ENCODE assay signal across 21 cellular contexts in the genomic region with DNA sequence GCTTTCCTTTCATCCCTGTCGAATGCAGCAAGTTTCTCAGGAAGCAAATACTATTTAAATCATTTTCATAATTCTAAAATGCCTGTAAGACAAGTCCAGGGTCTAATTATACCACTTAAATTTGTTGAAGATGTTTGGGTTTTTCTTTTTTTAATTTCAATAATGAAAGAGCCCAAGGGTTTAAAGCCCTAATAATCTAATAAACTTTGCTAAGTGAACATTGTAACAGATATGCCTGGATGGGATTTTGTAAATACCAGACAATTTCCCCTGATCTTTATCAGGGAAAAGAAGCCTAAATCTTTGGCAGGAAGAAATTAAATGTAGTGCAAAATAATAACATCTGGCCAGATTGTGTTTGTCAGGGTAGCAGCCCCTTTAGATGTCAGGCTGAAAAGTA. TPM values are rescaled to one million over a fixed set of nuclear protein-coding genes. Genes with fewer than 3 reads are reported as not detected.
DNase-seq lines count a peak whose midpoint lies in the region; FAIRE-seq lines count a peak whose summit lies in the region.
"Had no signal": no experiment of that assay in that cellular context is flagged by ENCODE, and none has a peak within 500 bp of the region (broad histone marks: within the 10 kb centered on the region; RNA-seq: fewer than 3 reads in every experiment).

No MANE protein-coding gene starts in this region.

- peak; percentile 43 for FAIRE-seq in endometrium (lab: Jason Lieb, UNC)
- FAIRE-seq: GM12878 had no signal

- no peak overlapping the region for H3K4me3 ChIP-seq in SJCRH30
- H3K4me3 ChIP-seq: GM12878, GM23248, HAP-1 had no signal

- peaks cover 10% of the 10 kb centered on the region; the same call in 1 of the 2 replicates for H3K4me1 ChIP-seq in SJCRH30
- H3K4me1 ChIP-seq: BE2C had no signal

- DNase-seq in NCI-H82 (lab: John Stamatoyannopoulos, UW) (peak; percentile 30), NCI-H82 treated with DMSO at 0.1 percent for 48 hours (lab: John Stamatoyannopoulos, UW; ENCODE audit: unreplicated experiment) (no peak), SJCRH30 (peak in 1 of 2 experiments; percentile 15), NCI-H345 (lab: John Stamatoyannopoulos, UW) (no peak), SW 1271 (lab: John Stamatoyannopoulos, UW) (no peak)
- no peak for DNase-seq in activated CD4-positive, alpha-beta T cell treated with anti-CD3 and anti-CD28 coated beads for 48 hours
- DNase-seq: 8988T; ACHN; C1 segment of cervical spinal cord; CD4-positive, CD25-positive, alpha-beta regulatory T cell; CD8-positive, alpha-beta memory T cell; COR-L47; DMS 273 treated with DMSO at 0.1 percent for 48 hours; DMS53; DND-41; EL; GM23248 had no signal

- H3K9me3 ChIP-seq in SJCRH30 (replicated peaks) = no peaks in the 10 kb centered on the region
- H3K9me3 ChIP-seq: BE2C, HAP-1 had no signal

- no peaks in the 10 kb centered on the region for H3K27me3 ChIP-seq in SJCRH30
- H3K27me3 ChIP-seq: BE2C had no signal

- H3K36me3 ChIP-seq in SJCRH30 = no peaks in the 10 kb centered on the region
- H3K36me3 ChIP-seq: BE2C had no signal

- peak overlapping the region; percentile 32 for H3K27ac ChIP-seq in SJCRH30
- H3K27ac ChIP-seq: GM23248 had no signal

RNA-seq across cellular contexts. Expression of a gene that starts 45.7 kb away (rescaled TPM):
- total RNA-seq in SJCRH30 (2014; rRNA removed; shearing (Covaris generic)) = 27.6 and 27.9 TPM in 2 replicates
- total RNA-seq: CD8-positive, alpha-beta memory T cell; GM23248 had no signal
